Comparison of ENCODE assay signal across 23 cellular contexts in genomic region chr11:61885166-61885778, GRCh38. TPM values are rescaled to one million over a fixed set of nuclear protein-coding genes. Genes with fewer than 3 reads are reported as not detected.
DNase-seq lines count a peak whose midpoint lies in the region; ATAC-seq and TF ChIP-seq lines count a peak whose summit lies in the region.
"Had no signal": no experiment of that assay in that cellular context is flagged by ENCODE, and none has a peak within 500 bp of the region (broad histone marks: within the 10 kb centered on the region; RNA-seq: fewer than 3 reads in every experiment).

No MANE protein-coding gene starts in this region.

- H3K18ac ChIP-seq in mesendoderm (ENCODE audit: low read length), result no peak overlapping the region

- no peak overlapping the region for H3K4ac ChIP-seq in mesendoderm (ENCODE audit: low read depth, low read length)

- H4K8ac ChIP-seq in mesendoderm (ENCODE audit: low read depth, low read length), result no peak overlapping the region

- ATAC-seq in DND-41 (ENCODE audit: insufficient read depth, low read depth), result peak; percentile 33; the same call in 1 of the 3 replicates
- no peak for ATAC-seq in HG02571 (IDR thresholded peaks at IDR 0.05; ENCODE audit: unreplicated experiment)
- ATAC-seq: activated CD4-positive, CD25-positive, alpha-beta regulatory T cell treated with anti-CD3 and anti-CD28 coated beads, Interleukin-2, amount 50 U/mL, for 24 hours; heart right ventricle; psoas muscle; stimulated activated effector memory CD8-positive, alpha-beta T cell treated with anti-CD3 and anti-CD28 coated beads, Interleukin-12 subunit alpha, Interleukin-12 subunit beta, amount 100 ng/mL, for 72 hours; T-helper 17 cell had no signal

- no peaks in the 10 kb centered on the region for H3K79me1 ChIP-seq in mesendoderm (ENCODE audit: low read length)

- no peak overlapping the region for H3K4me3 ChIP-seq in DND-41 (ENCODE audit: low read depth in 1 of 2, low read length in 2 of 2)
- H3K4me3 ChIP-seq in mesendoderm (ENCODE audit: low read length), result no peak overlapping the region
- no peak overlapping the region for H3K4me3 ChIP-seq in colonic mucosa
- H3K4me3 ChIP-seq: adrenal gland, heart right ventricle, psoas muscle, thyroid gland had no signal

- no peak overlapping the region for H2BK5ac ChIP-seq in mesendoderm (ENCODE audit: low read length)

- TF ChIP-seq CTCF in DND-41 (IDR thresholded peaks at IDR 0.05; ENCODE audit: borderline replicate concordance, extremely low read depth, low read length, poor library complexity, severe bottlenecking) (no peak), colonic mucosa (IDR thresholded peaks at IDR 0.05) (no peak)

- H3K36me3 ChIP-seq in DND-41 (ENCODE audit: insufficient read depth, low read length), result no peaks in the 10 kb centered on the region
- H3K36me3 ChIP-seq in mesendoderm (ENCODE audit: control insufficient read depth, insufficient read depth, low read length), result no peaks in the 10 kb centered on the region
- no peaks in the 10 kb centered on the region for H3K36me3 ChIP-seq in colonic mucosa
- H3K36me3 ChIP-seq: adrenal gland, BE2C, thyroid gland had no signal

- H2BK120ac ChIP-seq in mesendoderm (ENCODE audit: low read depth, low read length), result no peak overlapping the region

- H3K4me2 ChIP-seq in DND-41 (ENCODE audit: insufficient read depth, low read length) (no peak overlapping the region), mesendoderm (ENCODE audit: low read length) (no peak overlapping the region)

- H3K9ac ChIP-seq in DND-41 (ENCODE audit: low read depth, low read length) (no peak overlapping the region), mesendoderm (ENCODE audit: low read length) (no peak overlapping the region), colonic mucosa (ENCODE audit: low read depth in 2 of 2, low read length in 2 of 2) (no peak overlapping the region)

- H3K56ac ChIP-seq in mesendoderm (ENCODE audit: low read length), result no peak overlapping the region

- no peaks in the 10 kb centered on the region for H3K79me2 ChIP-seq in DND-41 (ENCODE audit: insufficient read depth, low read length)
- H3K79me2 ChIP-seq in mesendoderm (ENCODE audit: control insufficient read depth, insufficient read depth, low read length), result no peaks in the 10 kb centered on the region

- H2AK5ac ChIP-seq in mesendoderm (ENCODE audit: low read length), result no peak overlapping the region

- peaks cover 11% of the 10 kb centered on the region for H4K20me1 ChIP-seq in DND-41 (ENCODE audit: insufficient read depth, low read length)

- H2BK15ac ChIP-seq in mesendoderm (replicated peaks; ENCODE audit: low read depth), result no peak overlapping the region

- intact Hi-C loops in colonic mucosa (cut with DNase I), result no loop called here

- H3K27me3 ChIP-seq in DND-41 (ENCODE audit: insufficient read depth, low read length, poor library complexity), result no peaks in the 10 kb centered on the region
- H3K27me3 ChIP-seq in mesendoderm (ENCODE audit: insufficient read depth, low read length, poor library complexity), result no peaks in the 10 kb centered on the region
- no peaks in the 10 kb centered on the region for H3K27me3 ChIP-seq in colonic mucosa
- H3K27me3 ChIP-seq: adrenal gland, BE2C, heart right ventricle, thyroid gland had no signal

- H3K23ac ChIP-seq in mesendoderm (ENCODE audit: low read length), result no peak overlapping the region

- DNase-seq in DND-41, result no peak
- peak; percentile 46 for DNase-seq in M059J (ENCODE audit: low read depth)
- DNase-seq in OCI-M1 (lab: John Stamatoyannopoulos, UW), result peak; percentile 20
- DNase-seq in mesendoderm, result peak; percentile 53
- DNase-seq in NCI-H2171 treated with DMSO at 0.1 percent for 48 hours (lab: John Stamatoyannopoulos, UW), result no peak
- DNase-seq in colonic mucosa, result no peak
- no peak for DNase-seq in AG20443 (ENCODE audit: low spot score)
- DNase-seq: adrenal gland; BE2C; caudate nucleus; effector CD4-positive, alpha-beta T cell; GOT3; heart right ventricle; NCI-H1930; psoas muscle; SIG-M5; stimulated activated CD4-positive, alpha-beta T cell treated with anti-CD3 and anti-CD28 coated beads, Interleukin-12 subunit alpha, Interleukin-12 subunit beta, amount 100 ng/mL, for 4 hours; T-helper 17 cell had no signal

- peaks cover 5% of the 10 kb centered on the region for H3K4me1 ChIP-seq in DND-41 (ENCODE audit: insufficient read depth, low read length)
- H3K4me1 ChIP-seq in mesendoderm (ENCODE audit: control insufficient read depth, low read depth, low read length), result peaks cover 3% of the 10 kb centered on the region
- peaks cover under 1% of the 10 kb centered on the region for H3K4me1 ChIP-seq in colonic mucosa

- H3K9me3 ChIP-seq in DND-41 (ENCODE audit: insufficient read depth, low read length, severe bottlenecking), result no peaks in the 10 kb centered on the region
- no peaks in the 10 kb centered on the region for H3K9me3 ChIP-seq in colonic mucosa
- H3K9me3 ChIP-seq: adrenal gland, BE2C, heart right ventricle, psoas muscle, thyroid gland had no signal

- WGBS in mesendoderm (ENCODE audit: extremely low coverage, insufficient coverage, low lambda C conversion rate), result no CpG with 5 or more reads among the region's 7 CpGs

- H3K27ac ChIP-seq in DND-41 (ENCODE audit: low read length) (no peak overlapping the region), mesendoderm (ENCODE audit: low read depth, low read length) (no peak overlapping the region), colonic mucosa (no peak overlapping the region)
- H3K27ac ChIP-seq: adrenal gland, psoas muscle, thyroid gland had no signal

- H4K5ac ChIP-seq in mesendoderm (ENCODE audit: low read length), result no peak overlapping the region

- no peak overlapping the region for H2AFZ ChIP-seq in DND-41 (ENCODE audit: low read depth, low read length)

RNA-seq across cellular contexts. Expression of gene FADS3, which starts 6.1 kb away (rescaled TPM):
- total RNA-seq in M059J (2014; rRNA removed; shearing (Covaris generic)), result 82.9 and 102 TPM in 2 replicates
- polyA plus RNA-seq in mesendoderm (2013, experiment 1 of 2), result 14.4 TPM
- 13.9 TPM for polyA plus RNA-seq in mesendoderm (2013, experiment 2 of 2)
- total RNA-seq in colonic mucosa, result 10 to 100 TPM; 10.4 to 13.3 TPM

RNA-seq across cellular contexts. Expression of gene RAB3IL1, which starts 32.1 kb away (rescaled TPM):
- total RNA-seq in M059J (2014; rRNA removed; shearing (Covaris generic)), result 0.12 and 1.4 TPM in 2 replicates
- 1.4 TPM for polyA plus RNA-seq in mesendoderm (2013, experiment 1 of 2)
- polyA plus RNA-seq in mesendoderm (2013, experiment 2 of 2), result 2.3 TPM
- 1 to 10 TPM; 3.7 to 5.9 TPM for total RNA-seq in colonic mucosa
- total RNA-seq: activated T-helper 2 cell treated with anti-CD3 and anti-CD28 coated beads, Interferon-gamma antibody, Interleukin-2, Interleukin-4, amounts not matched to agents 10 μg/mL and 5 μg/mL and 100 μg/mL, durations not matched to agents 14 hours and 24 hours and 36 hours; T-helper 17 cell had no signal

RNA-seq across cellular contexts. Expression of gene FADS2, which starts 57.2 kb away (rescaled TPM):
- total RNA-seq in M059J (2014; rRNA removed; shearing (Covaris generic)), result 224 and 254 TPM in 2 replicates
- polyA plus RNA-seq in mesendoderm (2013, experiment 1 of 2), result 493 TPM
- 506 TPM for polyA plus RNA-seq in mesendoderm (2013, experiment 2 of 2)
- total RNA-seq in colonic mucosa, result 10 to 100 TPM; 13.9 to 38.6 TPM

Comparison
In these comparisons a context has a peak if more than half of its experiments do, and no peak if none do; other contexts are left out.
1. DNase-seq: peak in M059J (single experiment), OCI-M1 (single experiment) and mesendoderm (single experiment); none in DND-41 (single experiment), NCI-H2171 treated with DMSO at 0.1 percent for 48 hours (single experiment), colonic mucosa (single experiment) and AG20443 (single experiment).